ENCODE assay signal across 1 cellular context in the genomic region with DNA sequence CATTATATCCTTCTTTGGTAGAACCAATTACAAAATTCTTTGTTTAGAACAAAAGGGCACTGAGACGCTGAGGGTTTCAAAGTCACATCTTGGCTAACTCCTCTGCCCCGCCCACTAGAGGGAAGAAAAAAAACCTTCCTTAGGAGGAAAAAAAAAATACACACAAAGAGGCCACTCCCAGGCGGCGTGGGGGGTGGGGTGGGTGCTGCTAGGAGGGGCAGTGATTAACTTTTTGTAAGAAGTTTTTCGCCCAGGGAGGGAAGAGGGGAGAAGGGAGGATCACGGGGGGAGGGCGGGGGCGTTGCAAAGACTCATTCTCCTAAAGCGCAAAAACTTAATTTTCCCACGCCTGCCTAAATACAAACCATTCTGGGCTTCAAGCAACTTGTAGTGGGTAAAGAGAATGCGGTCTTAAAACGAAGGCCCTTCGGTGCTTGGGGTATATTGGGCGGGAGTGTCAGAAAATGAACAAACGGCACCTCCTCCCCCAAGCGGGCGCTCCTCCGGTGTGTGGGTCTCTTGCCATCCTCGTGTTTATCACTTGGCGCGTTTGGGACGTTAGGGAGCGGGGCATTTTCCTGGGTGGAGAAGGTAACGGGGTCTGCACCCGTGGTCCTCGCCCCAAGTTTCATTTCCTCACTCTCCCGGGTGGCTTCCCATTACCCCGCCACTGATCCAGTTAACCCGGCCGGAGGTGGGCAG.
TF ChIP-seq lines count a peak whose summit lies in the region.

No MANE protein-coding gene starts in this region.

TF ChIP-seq in IMR-90, 13 proteins besides CTCF, POLR2A, EP300 and RAD21 (continued from another document):
- TF ChIP-seq, protein P1, sequence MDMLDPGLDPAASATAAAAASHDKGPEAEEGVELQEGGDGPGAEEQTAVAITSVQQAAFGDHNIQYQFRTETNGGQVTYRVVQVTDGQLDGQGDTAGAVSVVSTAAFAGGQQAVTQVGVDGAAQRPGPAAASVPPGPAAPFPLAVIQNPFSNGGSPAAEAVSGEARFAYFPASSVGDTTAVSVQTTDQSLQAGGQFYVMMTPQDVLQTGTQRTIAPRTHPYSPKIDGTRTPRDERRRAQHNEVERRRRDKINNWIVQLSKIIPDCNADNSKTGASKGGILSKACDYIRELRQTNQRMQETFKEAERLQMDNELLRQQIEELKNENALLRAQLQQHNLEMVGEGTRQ (IDR thresholded peaks at IDR 0.05; ENCODE audit: low read depth, low read length) = no peak
- no peak for TF ChIP-seq CEBPB (IDR thresholded peaks at IDR 0.05; ENCODE audit: low read depth, low read length)
- no peak for TF ChIP-seq MAZ (IDR thresholded peaks at IDR 0.05; ENCODE audit: borderline replicate concordance, low read depth, low read length)
